9 cellular contexts compared by ENCODE assay signal in the genomic region with DNA sequence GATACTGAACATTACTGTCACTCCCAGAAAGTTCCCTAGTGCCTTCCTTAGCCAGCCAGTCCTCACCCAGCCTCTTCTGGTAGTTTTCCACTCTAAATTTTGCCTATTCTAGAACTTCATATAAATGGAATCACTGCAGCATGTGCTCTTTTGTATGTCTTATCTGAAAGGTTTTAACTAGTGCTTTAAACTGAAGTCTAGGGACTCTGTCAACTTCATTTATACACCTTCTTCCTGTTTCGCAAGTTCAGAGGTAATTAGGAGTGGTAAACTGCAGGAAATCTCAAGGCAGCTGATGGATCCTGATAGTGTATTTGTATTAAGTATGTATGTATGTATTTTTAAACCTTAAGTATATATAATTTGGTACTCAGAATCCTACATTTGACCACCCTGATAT.
A peak's percentile ranks its signal among the peaks of the same experiment; 100 is the strongest.
DNase-seq lines count a peak whose midpoint lies in the region; TF ChIP-seq lines count a peak whose summit lies in the region.
"Had no signal": no experiment of that assay in that cellular context is flagged by ENCODE, and none has a peak within 500 bp of the region (broad histone marks: within the 10 kb centered on the region; RNA-seq: fewer than 3 reads in every experiment).

No MANE protein-coding gene starts in this region.

- H2BK15ac ChIP-seq in mesenchymal stem cell (ENCODE audit: low read depth, poor library complexity, severe bottlenecking): no peak overlapping the region

- no peak overlapping the region for H2BK12ac ChIP-seq in mesenchymal stem cell (ENCODE audit: low read length in 2 of 2)

- DNase-seq in MV-4-11 (lab: John Stamatoyannopoulos, UW) (peak; percentile 51), mesenchymal stem cell (no peak), tibial nerve (ENCODE audit: low spot score in 2 of 2) (no peak), SHP77 treated with DMSO at 0.1 percent for 48 hours (lab: John Stamatoyannopoulos, UW) (no peak), AG20443 (ENCODE audit: low spot score) (no peak), NCI-H1694 (lab: John Stamatoyannopoulos, UW) (no peak)
- DNase-seq: activated naive CD4-positive, alpha-beta T cell; naive thymus-derived CD8-positive, alpha-beta T cell had no signal

- H4K8ac ChIP-seq in mesenchymal stem cell (ENCODE audit: low read length): no peak overlapping the region

- TF ChIP-seq POLR2A in tibial nerve (IDR thresholded peaks at IDR 0.05): no peak

- H3K9me3 ChIP-seq in mesenchymal stem cell (ENCODE audit: control insufficient read depth, low read length): no peaks in the 10 kb centered on the region
- no peaks in the 10 kb centered on the region for H3K9me3 ChIP-seq in tibial nerve

- peak overlapping the region; percentile 92 for H3K27ac ChIP-seq in cingulate gyrus (ENCODE audit: low read depth, low read length)
- peak overlapping the region; percentile 58 for H3K27ac ChIP-seq in mesenchymal stem cell (ENCODE audit: low read length, poor library complexity, severe bottlenecking)
- H3K27ac ChIP-seq in tibial nerve: peak overlapping the region; percentile 74 to 93 (median 86)

- H3K14ac ChIP-seq in mesenchymal stem cell (ENCODE audit: low read length in 2 of 2): no peak overlapping the region

- H3K9ac ChIP-seq in mesenchymal stem cell (ENCODE audit: low read length): peak overlapping the region; percentile 30

- H3K4me2 ChIP-seq in mesenchymal stem cell (ENCODE audit: low read length, poor library complexity, severe bottlenecking): no peak overlapping the region

- no peaks in the 10 kb centered on the region for H3K27me3 ChIP-seq in mesenchymal stem cell (ENCODE audit: control insufficient read depth in 1 of 2, insufficient read depth in 1 of 2, low read length in 2 of 2)
- no peaks in the 10 kb centered on the region for H3K27me3 ChIP-seq in tibial nerve

- TF ChIP-seq EP300 in tibial nerve (IDR thresholded peaks at IDR 0.05): no peak

- H3K4ac ChIP-seq in mesenchymal stem cell (ENCODE audit: low read depth in 1 of 2, low read length in 2 of 2): no peak overlapping the region

- H3K4me1 ChIP-seq in mesenchymal stem cell (ENCODE audit: control insufficient read depth, insufficient read depth, low read depth, low read length) (peaks cover 41% of the 10 kb centered on the region), tibial nerve (peaks cover 0 to 100% (median 87%) of the 10 kb centered on the region in 4 donors)

- TF ChIP-seq CTCF in tibial nerve (IDR thresholded peaks at IDR 0.05): no peak

- H2AFZ ChIP-seq in mesenchymal stem cell (ENCODE audit: low read depth, low read length): no peak overlapping the region

- H2BK120ac ChIP-seq in mesenchymal stem cell (ENCODE audit: low read depth, low read length): no peak overlapping the region

- H3K23ac ChIP-seq in mesenchymal stem cell (ENCODE audit: low read length in 2 of 2): no peak overlapping the region

- H3K36me3 ChIP-seq in mesenchymal stem cell (ENCODE audit: control insufficient read depth in 1 of 2, insufficient read depth in 2 of 2, low read depth in 1 of 2, low read length in 2 of 2): peaks cover 0 to 14% of the 10 kb centered on the region in 2 experiments
- H3K36me3 ChIP-seq in tibial nerve: no peaks in the 10 kb centered on the region

- peaks cover 27% of the 10 kb centered on the region for H3K79me1 ChIP-seq in mesenchymal stem cell (replicated peaks; ENCODE audit: low read length, poor library complexity, severe bottlenecking)

- no peak overlapping the region for H3K18ac ChIP-seq in mesenchymal stem cell (ENCODE audit: low read depth in 1 of 2, low read length in 2 of 2)

- H2BK5ac ChIP-seq in mesenchymal stem cell (ENCODE audit: low read depth, low read length, poor library complexity, severe bottlenecking): no peak overlapping the region

- WGBS in mesenchymal stem cell: no CpG with 5 or more reads among the region's 1 CpG
- 63 to 69% methylated on average over 1 of the region's 1 CpG for WGBS in tibial nerve, 2 donors

- no peak overlapping the region for H2AK5ac ChIP-seq in mesenchymal stem cell (ENCODE audit: low read length, severe bottlenecking)

- no peak overlapping the region for H4K91ac ChIP-seq in mesenchymal stem cell (ENCODE audit: low read length)

- H3K4me3 ChIP-seq in mesenchymal stem cell (ENCODE audit: insufficient read depth in 1 of 2, low read depth in 1 of 2, low read length in 2 of 2): peak overlapping the region in 1 of 2 experiments; percentile 22
- H3K4me3 ChIP-seq in tibial nerve: no peak overlapping the region
